In genomic region chr10:916716-917415, GRCh38 we compare ENCODE assay signal across 24 cellular contexts.
"Had no signal": no experiment of that assay in that cellular context is flagged by ENCODE, and none has a peak within 500 bp of the region (broad histone marks: within the 10 kb centered on the region; RNA-seq: fewer than 3 reads in every experiment).

No MANE protein-coding gene starts in this region.

- FAIRE-seq: endothelial cell of umbilical vein, urothelium cell line had no signal

- H3K27me3 ChIP-seq: testis, tibial nerve had no signal

- H3K36me3 Mint-ChIP-seq: naive B cell had no signal

- H3K4me3 ChIP-seq: lung, psoas muscle, skin epidermis, testis, tibial nerve had no signal

- H3K9me3 ChIP-seq: psoas muscle, testis, tibial nerve had no signal

- H3K27ac Mint-ChIP-seq: dendritic cell treated with granulocyte-macrophage colony-stimulating factor and Interleukin-4, amounts not matched to agents 40 ng/mL and 50 ng/mL, for 4 days; nephron; stimulated activated naive B cell treated with anti-CD40 and anti-IgM and Interleukin-4, amounts not matched to agents 10 μg/mL and 1 μg/mL and 100 μg/mL, for 72 hours; stimulated activated naive CD8-positive, alpha-beta T cell treated with anti-CD3 and anti-CD28 coated beads, Interleukin-15, amount 100 ng/mL, for 72 hours had no signal

- ATAC-seq: left ventricle myocardium superior; psoas muscle; sciatic nerve; stimulated activated naive B cell treated with anti-CD40 and anti-IgM and Interleukin-4, amounts not matched to agents 10 μg/mL and 1 μg/mL and 100 μg/mL, for 72 hours; stimulated activated naive CD8-positive, alpha-beta T cell treated with anti-CD3 and anti-CD28 coated beads, Interleukin-15, amount 100 ng/mL, for 72 hours had no signal

- H3K4me3 Mint-ChIP-seq: dendritic cell treated with granulocyte-macrophage colony-stimulating factor and Interleukin-4, amounts not matched to agents 40 ng/mL and 50 ng/mL, for 4 days; naive B cell; nephron; stimulated activated naive B cell treated with anti-CD40 and anti-IgM and Interleukin-4, amounts not matched to agents 10 μg/mL and 1 μg/mL and 100 μg/mL, for 72 hours; stimulated activated naive CD8-positive, alpha-beta T cell treated with anti-CD3 and anti-CD28 coated beads, Interleukin-15, amount 100 ng/mL, for 72 hours had no signal

- DNase-seq: erythroblast; foreskin melanocyte; head of caudate nucleus; hippocampal formation; left colon; left ventricle myocardium superior; mesenchymal stem cell; naive B cell; occipital lobe; psoas muscle; retina; stimulated activated CD4-positive, alpha-beta T cell treated with anti-CD3 and anti-CD28 coated beads, Interleukin-2, amount 100 ng/mL, for 24 hours; stimulated activated CD4-positive, alpha-beta T cell treated with anti-CD3 and anti-CD28 coated beads, Interleukin-4, amount 100 ng/mL, for 4 hours; stimulated activated naive B cell treated with anti-CD40 and anti-IgM and Interleukin-4, amounts not matched to agents 10 μg/mL and 1 μg/mL and 100 μg/mL, for 72 hours; stimulated activated naive CD8-positive, alpha-beta T cell treated with anti-CD3 and anti-CD28 coated beads, Interleukin-15, amount 100 ng/mL, for 72 hours; testis had no signal

- H3K9me3 Mint-ChIP-seq: dendritic cell treated with granulocyte-macrophage colony-stimulating factor and Interleukin-4, amounts not matched to agents 40 ng/mL and 50 ng/mL, for 4 days; naive B cell; stimulated activated naive B cell treated with anti-CD40 and anti-IgM and Interleukin-4, amounts not matched to agents 10 μg/mL and 1 μg/mL and 100 μg/mL, for 72 hours; stimulated activated naive CD8-positive, alpha-beta T cell treated with anti-CD3 and anti-CD28 coated beads, Interleukin-15, amount 100 ng/mL, for 72 hours had no signal

- H3K27ac ChIP-seq: psoas muscle, skin epidermis, testis, tibial nerve had no signal

- H3K36me3 ChIP-seq: tibial nerve had no signal

- H3K27me3 Mint-ChIP-seq: dendritic cell treated with granulocyte-macrophage colony-stimulating factor and Interleukin-4, amounts not matched to agents 40 ng/mL and 50 ng/mL, for 4 days; naive B cell; stimulated activated naive B cell treated with anti-CD40 and anti-IgM and Interleukin-4, amounts not matched to agents 10 μg/mL and 1 μg/mL and 100 μg/mL, for 72 hours; stimulated activated naive CD8-positive, alpha-beta T cell treated with anti-CD3 and anti-CD28 coated beads, Interleukin-15, amount 100 ng/mL, for 72 hours had no signal
